Comparison of ENCODE assay signal across 22 cellular contexts in genomic region chr9:133894377-133895321, GRCh38.
DNase-seq lines count a peak whose midpoint lies in the region; ATAC-seq and TF ChIP-seq lines count a peak whose summit lies in the region.
"Had no signal": no experiment of that assay in that cellular context is flagged by ENCODE, and none has a peak within 500 bp of the region (broad histone marks: within the 10 kb centered on the region; RNA-seq: fewer than 3 reads in every experiment).

No MANE protein-coding gene starts in this region.

- H3K4me1 Mint-ChIP-seq in GM23338 (peaks cover 20% of the 10 kb centered on the region), endodermal cell (peaks cover 17% of the 10 kb centered on the region), mesothelial cell of epicardium (peaks cover 29% of the 10 kb centered on the region)
- peaks cover 43% of the 10 kb centered on the region for H3K4me1 Mint-ChIP-seq in stimulated activated memory B cell treated with anti-CD40 and anti-IgM and Interleukin-4, amounts not matched to agents 10 μg/mL and 1 μg/mL and 100 μg/mL, for 72 hours
- H3K4me1 Mint-ChIP-seq: CD4-positive, CD25-positive, alpha-beta regulatory T cell had no signal

- H3K4me1 ChIP-seq in GM23338 (ENCODE audit: insufficient read depth), result no peaks in the 10 kb centered on the region
- H3K4me1 ChIP-seq in endodermal cell (ENCODE audit: control insufficient read depth, insufficient read depth, low read length), result no peaks in the 10 kb centered on the region
- H3K4me1 ChIP-seq in right atrium auricular region, result peaks cover 0 to 8% of the 10 kb centered on the region in 2 donors

- H3K36me3 Mint-ChIP-seq in GM23338 (ENCODE audit: low read depth) (peaks cover 2% of the 10 kb centered on the region; the same call in 1 of the 3 replicates), endodermal cell (ENCODE audit: low read depth) (peaks cover 2% of the 10 kb centered on the region), mesothelial cell of epicardium (peaks cover 9% of the 10 kb centered on the region)
- H3K36me3 Mint-ChIP-seq in stimulated activated memory B cell treated with anti-CD40 and anti-IgM and Interleukin-4, amounts not matched to agents 10 μg/mL and 1 μg/mL and 100 μg/mL, for 72 hours, result peaks cover 30% of the 10 kb centered on the region
- H3K36me3 Mint-ChIP-seq: CD4-positive, CD25-positive, alpha-beta regulatory T cell had no signal

- no peak for DNase-seq in GM23338 (ENCODE audit: low spot score)
- no peak for DNase-seq in endodermal cell
- DNase-seq in mesothelial cell of epicardium (ENCODE audit: low spot score in 2 of 2, unreplicated experiment in 2 of 2), result no peak
- no peak for DNase-seq in right atrium auricular region (ENCODE audit: low spot score)
- no peak for DNase-seq in superior temporal gyrus (ENCODE audit: extremely low spot score)
- DNase-seq: CD4-positive, CD25-positive, alpha-beta regulatory T cell; DMS 273 treated with DMSO at 0.1 percent for 48 hours; DMS79 treated with DMSO at 0.1 percent for 48 hours; Karpas-422; MV-4-11; NCI-H1105 treated with DMSO at 0.1 percent for 48 hours; NCI-H2081; NCI-H2171; NCI-H524 treated with DMSO at 0.1 percent for 48 hours; Peyer's patch had no signal

- 92 to 93% methylated on average over 16 to 24 of the region's 24 CpGs for WGBS in endodermal cell (ENCODE audit: insufficient coverage in 1 of 2, insufficient read length in 1 of 2), 2 experiments

- H3K27ac Mint-ChIP-seq in GM23338 (peak overlapping the region; percentile 36; the same call in 1 of the 2 replicates), endodermal cell (peak overlapping the region; percentile 55), mesothelial cell of epicardium (peak overlapping the region; percentile 78)
- peak overlapping the region; percentile 71 for H3K27ac Mint-ChIP-seq in stimulated activated memory B cell treated with anti-CD40 and anti-IgM and Interleukin-4, amounts not matched to agents 10 μg/mL and 1 μg/mL and 100 μg/mL, for 72 hours
- H3K27ac Mint-ChIP-seq: CD4-positive, CD25-positive, alpha-beta regulatory T cell had no signal

- no peak overlapping the region for H3K4me2 ChIP-seq in GM23338

- H3K9me2 ChIP-seq in GM23338 (ENCODE audit: insufficient read depth), result no peaks in the 10 kb centered on the region

- no peak overlapping the region for H3K4me3 Mint-ChIP-seq in GM23338
- no peak overlapping the region for H3K4me3 Mint-ChIP-seq in endodermal cell
- no peak overlapping the region for H3K4me3 Mint-ChIP-seq in mesothelial cell of epicardium
- H3K4me3 Mint-ChIP-seq in stimulated activated memory B cell treated with anti-CD40 and anti-IgM and Interleukin-4, amounts not matched to agents 10 μg/mL and 1 μg/mL and 100 μg/mL, for 72 hours, result no peak overlapping the region
- H3K4me3 Mint-ChIP-seq: B cell; CD4-positive, CD25-positive, alpha-beta regulatory T cell had no signal

- no peak overlapping the region for H2AFZ ChIP-seq in GM23338

- H3K9ac ChIP-seq in endodermal cell (ENCODE audit: extremely low read depth, low read length, poor library complexity, severe bottlenecking), result no peak overlapping the region

- H3K4me3 ChIP-seq in GM23338 (no peak overlapping the region), endodermal cell (ENCODE audit: low read length) (no peak overlapping the region), right atrium auricular region (no peak overlapping the region)
- H3K4me3 ChIP-seq: GM12878, Peyer's patch, SJSA1 had no signal

- H3K9me3 ChIP-seq in endodermal cell (ENCODE audit: control insufficient read depth, low read length) (no peaks in the 10 kb centered on the region), right atrium auricular region (no peaks in the 10 kb centered on the region)
- H3K9me3 ChIP-seq: Peyer's patch, SJSA1 had no signal

- H3K27me3 Mint-ChIP-seq in GM23338 (ENCODE audit: insufficient read depth, low read depth, poor library complexity) (peaks cover 13% of the 10 kb centered on the region), endodermal cell (ENCODE audit: insufficient read depth) (no peaks in the 10 kb centered on the region), mesothelial cell of epicardium (ENCODE audit: low read depth) (no peaks in the 10 kb centered on the region)
- H3K27me3 Mint-ChIP-seq in stimulated activated memory B cell treated with anti-CD40 and anti-IgM and Interleukin-4, amounts not matched to agents 10 μg/mL and 1 μg/mL and 100 μg/mL, for 72 hours, result no peaks in the 10 kb centered on the region
- H3K27me3 Mint-ChIP-seq: B cell; CD4-positive, CD25-positive, alpha-beta regulatory T cell had no signal

- H3K27ac ChIP-seq in GM23338 (ENCODE audit: low read depth), result no peak overlapping the region
- no peak overlapping the region for H3K27ac ChIP-seq in endodermal cell (ENCODE audit: low read depth, low read length)
- no peak overlapping the region for H3K27ac ChIP-seq in right atrium auricular region
- H3K27ac ChIP-seq: Peyer's patch, SJSA1 had no signal

- no peaks in the 10 kb centered on the region for H3F3A ChIP-seq in GM23338 (replicated peaks; ENCODE audit: low read depth)

- H3K36me3 ChIP-seq in GM23338 (ENCODE audit: insufficient read depth) (no peaks in the 10 kb centered on the region), endodermal cell (ENCODE audit: control insufficient read depth, insufficient read depth, low read length) (no peaks in the 10 kb centered on the region), right atrium auricular region (no peaks in the 10 kb centered on the region)
- H3K36me3 ChIP-seq: Peyer's patch had no signal

- no peaks in the 10 kb centered on the region for H3K9me3 Mint-ChIP-seq in GM23338
- peaks cover 4% of the 10 kb centered on the region for H3K9me3 Mint-ChIP-seq in endodermal cell
- no peaks in the 10 kb centered on the region for H3K9me3 Mint-ChIP-seq in mesothelial cell of epicardium
- no peaks in the 10 kb centered on the region for H3K9me3 Mint-ChIP-seq in stimulated activated memory B cell treated with anti-CD40 and anti-IgM and Interleukin-4, amounts not matched to agents 10 μg/mL and 1 μg/mL and 100 μg/mL, for 72 hours
- H3K9me3 Mint-ChIP-seq: CD4-positive, CD25-positive, alpha-beta regulatory T cell had no signal

- no peaks in the 10 kb centered on the region; the same call in 1 of the 2 replicates for H4K20me1 ChIP-seq in GM23338 (replicated peaks; ENCODE audit: insufficient read depth)

- ATAC-seq in GM23338 (no peak), GM21423 (IDR thresholded peaks at IDR 0.05; ENCODE audit: unreplicated experiment) (no peak), HG02870 (IDR thresholded peaks at IDR 0.05; ENCODE audit: unreplicated experiment) (no peak)
- ATAC-seq in stimulated activated memory B cell treated with anti-CD40 and anti-IgM and Interleukin-4, amounts not matched to agents 10 μg/mL and 1 μg/mL and 100 μg/mL, for 72 hours, result no peak
- ATAC-seq: GM12878, HCT116 had no signal

- peaks cover 27% of the 10 kb centered on the region for H3K79me2 ChIP-seq in GM23338 (replicated peaks; ENCODE audit: insufficient read depth)

- no peaks in the 10 kb centered on the region for H3K27me3 ChIP-seq in GM23338 (ENCODE audit: insufficient read depth)
- no peaks in the 10 kb centered on the region for H3K27me3 ChIP-seq in endodermal cell (ENCODE audit: control insufficient read depth, insufficient read depth, low read length, poor library complexity, severe bottlenecking)
- no peaks in the 10 kb centered on the region for H3K27me3 ChIP-seq in right atrium auricular region
- H3K27me3 ChIP-seq: Peyer's patch, SJSA1 had no signal

- no peak for TF ChIP-seq CTCF in GM23338 (conservative IDR thresholded peaks at IDR 0.05; ENCODE audit: low read depth in 2 of 2)
- TF ChIP-seq CTCF in endodermal cell (conservative IDR thresholded peaks at IDR 0.05), result no peak
- no peak for TF ChIP-seq CTCF in mesothelial cell of epicardium (IDR thresholded peaks at IDR 0.05; ENCODE audit: unreplicated experiment)
- TF ChIP-seq CTCF in right atrium auricular region (IDR thresholded peaks at IDR 0.05), result no peak

TF ChIP-seq in GM23338, 12 proteins besides CTCF, POLR2A, EP300 and RAD21 (continues in another document):
- no peak for TF ChIP-seq EZH2phosphoT487 (IDR thresholded peaks at IDR 0.05; ENCODE audit: unreplicated experiment)
- TF ChIP-seq ZNF114 (CRISPR knock-in tag; IDR thresholded peaks at IDR 0.05), result no peak
- no peak for TF ChIP-seq STAT1 (IDR thresholded peaks at IDR 0.05; ENCODE audit: unreplicated experiment)
- TF ChIP-seq CREB1 (CRISPR knock-in tag; IDR thresholded peaks at IDR 0.05; ENCODE audit: low read depth), result no peak
- TF ChIP-seq, protein P1, sequence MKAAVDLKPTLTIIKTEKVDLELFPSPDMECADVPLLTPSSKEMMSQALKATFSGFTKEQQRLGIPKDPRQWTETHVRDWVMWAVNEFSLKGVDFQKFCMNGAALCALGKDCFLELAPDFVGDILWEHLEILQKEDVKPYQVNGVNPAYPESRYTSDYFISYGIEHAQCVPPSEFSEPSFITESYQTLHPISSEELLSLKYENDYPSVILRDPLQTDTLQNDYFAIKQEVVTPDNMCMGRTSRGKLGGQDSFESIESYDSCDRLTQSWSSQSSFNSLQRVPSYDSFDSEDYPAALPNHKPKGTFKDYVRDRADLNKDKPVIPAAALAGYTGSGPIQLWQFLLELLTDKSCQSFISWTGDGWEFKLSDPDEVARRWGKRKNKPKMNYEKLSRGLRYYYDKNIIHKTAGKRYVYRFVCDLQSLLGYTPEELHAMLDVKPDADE (IDR thresholded peaks at IDR 0.05), result no peak
